Comparison of ENCODE assay signal across 17 cellular contexts in the genomic region with DNA sequence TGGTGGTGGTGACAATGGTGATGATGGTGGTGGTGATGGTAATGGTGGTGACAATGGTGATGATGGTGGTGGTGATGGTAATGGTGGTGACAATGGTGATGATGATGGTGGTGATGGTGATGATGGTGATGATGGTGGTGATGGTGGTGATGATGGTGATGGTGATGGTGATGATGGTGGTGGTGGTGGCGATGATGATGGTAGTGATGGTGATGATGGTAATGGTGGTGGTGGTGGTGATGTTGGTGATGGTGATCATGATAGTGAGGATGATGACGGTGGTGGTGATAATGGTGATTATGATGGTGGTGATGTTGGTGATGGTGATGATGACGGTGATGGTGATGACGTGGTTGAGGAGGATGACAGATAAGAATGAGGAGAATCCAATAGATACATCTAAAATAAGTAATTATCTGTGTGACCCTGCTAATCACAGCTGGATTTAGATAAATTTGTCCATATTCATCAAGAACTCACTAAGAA.
A peak's percentile ranks its signal among the peaks of the same experiment; 100 is the strongest.
DNase-seq lines count a peak whose midpoint lies in the region; FAIRE-seq and TF ChIP-seq lines count a peak whose summit lies in the region.
"Had no signal": no experiment of that assay in that cellular context is flagged by ENCODE, and none has a peak within 500 bp of the region (broad histone marks: within the 10 kb centered on the region; RNA-seq: fewer than 3 reads in every experiment).

No MANE protein-coding gene starts in this region.

- peak; percentile 14 for FAIRE-seq in GM12892 (lab: Jason Lieb, UNC)
- peak; percentile 100 for FAIRE-seq in HTR-8/SVneo (lab: Jason Lieb, UNC)
- FAIRE-seq in endometrium (lab: Jason Lieb, UNC), result peak; percentile 51
- FAIRE-seq in urothelium cell line (lab: Jason Lieb, UNC), result peak; percentile 100
- FAIRE-seq: G401.6, GM18507 had no signal

- no peak for DNase-seq in GM12892 (ENCODE audit: insufficient read length)
- DNase-seq in HTR-8/SVneo (ENCODE audit: insufficient read length, low spot score), result no peak
- DNase-seq in urothelium cell line (ENCODE audit: low spot score), result no peak
- no peak for DNase-seq in activated gamma-delta T cell treated with Interleukin-2 at 50 U/mL for 16 hours
- DNase-seq in SW480 (ENCODE audit: low spot score), result no peak
- no peak for DNase-seq in DMS153 treated with DMSO at 0.1 percent for 48 hours (lab: John Stamatoyannopoulos, UW; ENCODE audit: unreplicated experiment)
- DNase-seq: C1 segment of cervical spinal cord; Calu3; CD4-positive, alpha-beta memory T cell; COR-L47; DND-41; GM23248; H9; HFFc6 had no signal

- TF ChIP-seq POLR2A in GM12892 (IDR thresholded peaks at IDR 0.05; ENCODE audit: low read depth, low read length), result no peak
